8 cellular contexts compared by ENCODE assay signal in genomic region chr3:13894812-13895154, GRCh38. TPM values are rescaled to one million over a fixed set of nuclear protein-coding genes. Genes with fewer than 3 reads are reported as not detected.
DNase-seq lines count a peak whose midpoint lies in the region; ATAC-seq and TF ChIP-seq lines count a peak whose summit lies in the region.

No MANE protein-coding gene starts in this region.

- in situ Hi-C loops in mammary epithelial cell (cut with MboI; ENCODE audit: low sequenced_read_pairs in 2 of 2), result loop anchor here (5.0 to 10.0 kb wide), 3 partner anchors 220 to 570 kb away; partner anchors contain the start of gene TMEM43 (in 1 of the 2)

- peak overlapping the region; percentile 62 for H3K27ac Mint-ChIP-seq in activated naive CD4-positive, alpha-beta T cell treated with anti-CD3 and anti-CD28 coated beads, Interleukin-2, amount 50 U/mL, for 24 hours

- no TSS peak for BruUV-seq in mammary epithelial cell (replicated peaks; lab: Mats Ljungman, UMichigan)

- H3K36me3 ChIP-seq in mammary epithelial cell (ENCODE audit: insufficient read depth, low read length), result no peaks in the 10 kb centered on the region
- H3K36me3 ChIP-seq in upper lobe of right lung, result no peaks in the 10 kb centered on the region

- peaks cover 41% of the 10 kb centered on the region for H3K4me1 Mint-ChIP-seq in activated naive CD4-positive, alpha-beta T cell treated with anti-CD3 and anti-CD28 coated beads, Interleukin-2, amount 50 U/mL, for 24 hours

- H3K4me3 Mint-ChIP-seq in activated naive CD4-positive, alpha-beta T cell treated with anti-CD3 and anti-CD28 coated beads, Interleukin-2, amount 50 U/mL, for 24 hours, result peak overlapping the region; percentile 92

- peaks cover 16% of the 10 kb centered on the region for H3K9me3 Mint-ChIP-seq in activated naive CD4-positive, alpha-beta T cell treated with anti-CD3 and anti-CD28 coated beads, Interleukin-2, amount 50 U/mL, for 24 hours

- no peak for ATAC-seq in upper lobe of right lung
- no peak for ATAC-seq in HG03039 (IDR thresholded peaks at IDR 0.05; ENCODE audit: unreplicated experiment)
- ATAC-seq in HG03280 (IDR thresholded peaks at IDR 0.05; ENCODE audit: unreplicated experiment), result no peak
- ATAC-seq in HG03139 (IDR thresholded peaks at IDR 0.05; ENCODE audit: unreplicated experiment), result no peak

- no peak overlapping the region for H3K27ac ChIP-seq in mammary epithelial cell (ENCODE audit: insufficient read depth, low read depth, low read length)
- H3K27ac ChIP-seq in upper lobe of right lung, result no peak overlapping the region

- peaks cover 9% of the 10 kb centered on the region for H3K36me3 Mint-ChIP-seq in activated naive CD4-positive, alpha-beta T cell treated with anti-CD3 and anti-CD28 coated beads, Interleukin-2, amount 50 U/mL, for 24 hours

- no peaks in the 10 kb centered on the region for H3K27me3 Mint-ChIP-seq in activated naive CD4-positive, alpha-beta T cell treated with anti-CD3 and anti-CD28 coated beads, Interleukin-2, amount 50 U/mL, for 24 hours

- H3K9me3 ChIP-seq in mammary epithelial cell (replicated peaks; ENCODE audit: insufficient read depth, low read length), result peaks cover 2% of the 10 kb centered on the region
- H3K9me3 ChIP-seq in mononuclear cell (ENCODE audit: low read depth, low read length), result no peaks in the 10 kb centered on the region
- no peaks in the 10 kb centered on the region for H3K9me3 ChIP-seq in upper lobe of right lung

- TF ChIP-seq CTCF in mammary epithelial cell (conservative IDR thresholded peaks at IDR 0.05 in 1 of 2, IDR thresholded peaks at IDR 0.05 in 1 of 2; ENCODE audit: extremely low read depth in 1 of 2, insufficient read depth in 1 of 2, low read depth in 1 of 2, low read length in 2 of 2) (no peak), upper lobe of right lung (IDR thresholded peaks at IDR 0.05) (no peak)

- H3K4me2 ChIP-seq in mammary epithelial cell (ENCODE audit: insufficient read depth, low read depth, low read length), result peak overlapping the region; percentile 85

- no peaks in the 10 kb centered on the region for H4K20me1 ChIP-seq in mammary epithelial cell (ENCODE audit: insufficient read depth, low read length)

- peak overlapping the region; percentile 98 for H2AFZ ChIP-seq in mammary epithelial cell (ENCODE audit: low read depth, low read length)

- H3K4me1 ChIP-seq in mammary epithelial cell (ENCODE audit: insufficient read depth, low read length), result peaks cover 34% of the 10 kb centered on the region
- peaks cover 29% of the 10 kb centered on the region for H3K4me1 ChIP-seq in mononuclear cell (ENCODE audit: insufficient read depth, low read length)
- H3K4me1 ChIP-seq in upper lobe of right lung, result peaks cover 11% of the 10 kb centered on the region

- no peak overlapping the region for H3K9ac ChIP-seq in mammary epithelial cell (ENCODE audit: insufficient read depth, low read length)

- peak overlapping the region; percentile 55 to 84 (median 63) for H3K4me3 ChIP-seq in mammary epithelial cell (replicated peaks in 1 of 3; ENCODE audit: insufficient read depth in 1 of 3, low read depth in 2 of 3, low read length in 3 of 3)
- H3K4me3 ChIP-seq in mononuclear cell (ENCODE audit: low read length), result peak overlapping the region; percentile 48
- H3K4me3 ChIP-seq in upper lobe of right lung, result peak overlapping the region; percentile 61

- CTCF ChIA-PET in mammary epithelial cell (lab: Charles Lee; ENCODE audit: low non-redundant PET), result no interaction called here

- intact Hi-C loops in mammary epithelial cell (cut with micrococcal nuclease), result loop anchor here (10.0 kb wide), 1 partner anchor 280 kb away; the partner anchor contains the start of genes LSM3 and XPC
- intact Hi-C loops in upper lobe of right lung (cut with DNase I), result loop anchor here (10.0 kb wide), 1 partner anchor 230 kb away; the partner anchor contains the start of genes CHCHD4 and TMEM43

- no peaks in the 10 kb centered on the region for H3K27me3 ChIP-seq in mammary epithelial cell (ENCODE audit: insufficient read depth, low read length)
- peaks cover 2% of the 10 kb centered on the region for H3K27me3 ChIP-seq in mononuclear cell (ENCODE audit: insufficient read depth, low read length)
- H3K27me3 ChIP-seq in upper lobe of right lung, result no peaks in the 10 kb centered on the region

- WGBS in mammary epithelial cell (ENCODE audit: low coverage, missing lambda C conversion rate), result 59% methylated on average over 7 of the region's 20 CpGs

- no peaks in the 10 kb centered on the region for H3K79me2 ChIP-seq in mammary epithelial cell (ENCODE audit: insufficient read depth, low read length)

- no peak for DNase-seq in activated naive CD4-positive, alpha-beta T cell treated with anti-CD3 and anti-CD28 coated beads, Interleukin-2, amount 50 U/mL, for 16 hours
- no peak for DNase-seq in mammary epithelial cell
- DNase-seq in upper lobe of right lung, result no peak

- dilution Hi-C loops in mammary epithelial cell (cut with HindIII; ENCODE audit: low sequenced_read_pairs), result no loop called here

RNA-seq across cellular contexts. Expression of gene WNT7A, which starts 14.9 kb away (rescaled TPM):
- total RNA-seq in mammary epithelial cell (10 to 100 TPM in 1 of 2 donors, under 1 TPM in 1; 0.67 to 19.9 TPM), mononuclear cell (4.8 TPM), upper lobe of right lung (6.6 TPM)
- 11.1 TPM for polyA plus RNA-seq in mammary epithelial cell
- 27.6 TPM for polyA minus RNA-seq in mammary epithelial cell
